8 cellular contexts compared by ENCODE assay signal in the genomic region with DNA sequence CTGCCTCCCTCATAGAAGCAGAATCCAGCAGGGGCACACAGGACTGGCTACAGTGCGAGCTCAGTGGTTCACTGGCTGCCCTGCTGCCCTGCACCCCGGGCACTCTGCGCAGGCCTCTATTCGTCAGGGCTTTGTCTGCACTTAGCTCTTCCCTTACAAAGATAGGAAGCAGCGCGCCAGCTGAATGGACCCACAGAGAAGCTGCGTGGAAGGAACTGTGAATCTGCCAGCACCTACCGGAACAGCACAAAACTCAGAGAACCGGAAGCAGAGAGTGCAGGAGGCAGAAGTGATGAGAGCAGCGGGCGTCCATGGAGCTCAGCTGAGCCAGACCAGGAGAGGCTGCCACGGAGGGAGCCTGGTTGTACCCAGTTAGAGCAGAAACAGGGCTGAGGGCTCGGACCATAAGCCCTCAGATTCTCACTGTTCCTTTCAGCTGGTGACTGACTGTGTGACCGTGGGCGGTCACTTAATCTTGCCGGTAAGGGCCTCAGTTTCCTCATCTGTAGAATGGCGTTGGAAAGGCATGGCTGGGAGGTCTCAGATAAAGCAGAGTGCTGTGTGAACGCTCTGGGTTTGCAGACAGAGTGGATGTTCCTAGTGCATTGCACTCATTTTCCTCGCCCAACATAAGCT. TPM values are rescaled to one million over a fixed set of nuclear protein-coding genes. Genes with fewer than 3 reads are reported as not detected.
DNase-seq lines count a peak whose midpoint lies in the region; ATAC-seq, FAIRE-seq and TF ChIP-seq lines count a peak whose summit lies in the region.

No MANE protein-coding gene starts in this region.

- H3K9me3 ChIP-seq in A549 (no peaks in the 10 kb centered on the region), Peyer's patch (no peaks in the 10 kb centered on the region)

- CTCF ChIA-PET in A549 (lab: Yijun Ruan, JAX): interaction anchor here (0.6 to 24.7 kb wide), 149 partner anchors 11 to 653 kb away, joined by 3 to 1025 read pairs (median 5); partner anchors contain the start of genes E2F6, KCNF1, NTSR2 and PDIA6

- H3K27ac ChIP-seq in A549 (peak overlapping the region; percentile 77 to 86; a peak in 5 of 6 replicates), angular gyrus (ENCODE audit: low read depth, low read length) (peak overlapping the region; percentile 71), Peyer's patch (no peak overlapping the region)

- no peak for TF ChIP-seq CTCF in A549 (IDR thresholded peaks at IDR 0.05)
- no peak for TF ChIP-seq CTCF in HFFc6 (IDR thresholded peaks at IDR 0.05)
- TF ChIP-seq CTCF in Peyer's patch (IDR thresholded peaks at IDR 0.05): no peak

- TF ChIP-seq RAD21 in A549 (conservative IDR thresholded peaks at IDR 0.05 in 1 of 2, IDR thresholded peaks at IDR 0.05 in 1 of 2): no peak

- DNase-seq in A549 (ENCODE audit: low read depth in 1 of 2, low spot score in 1 of 2): no peak
- no peak for DNase-seq in HFFc6
- DNase-seq in naive B cell: no peak
- no peak for DNase-seq in NOMO-1 (lab: John Stamatoyannopoulos, UW; ENCODE audit: unreplicated experiment in 2 of 2)
- DNase-seq in Peyer's patch: no peak

- H3K9me3 Mint-ChIP-seq in HFFc6 (no peaks in the 10 kb centered on the region), naive B cell (peaks cover 0 to 2% (median 0%) of the 10 kb centered on the region in 7 donors)

- FAIRE-seq in A549 (lab: Jason Lieb, UNC): no peak

- peaks cover 20% of the 10 kb centered on the region for H3K4me1 Mint-ChIP-seq in HFFc6 (ENCODE audit: low read depth)
- H3K4me1 Mint-ChIP-seq in naive B cell: peaks cover 9 to 30% (median 19%) of the 10 kb centered on the region in 3 donors

- TF ChIP-seq POLR2A in A549 (IDR thresholded peaks at IDR 0.05; ENCODE audit: low read length): no peak
- TF ChIP-seq POLR2A in Peyer's patch (IDR thresholded peaks at IDR 0.05): no peak

- peak overlapping the region; percentile 51 for H3K4me3 ChIP-seq in A549
- H3K4me3 ChIP-seq in Peyer's patch: peak overlapping the region in 1 of 4 donors; percentile 62

- H3K4me3 Mint-ChIP-seq in HFFc6 (peak overlapping the region; percentile 92), naive B cell (peak overlapping the region; percentile 85 to 98 (median 94))

- peaks cover 16% of the 10 kb centered on the region; the same call in 2 of the 3 replicates for H3K4me1 ChIP-seq in A549
- peaks cover 6 to 18% (median 9%) of the 10 kb centered on the region in 4 donors for H3K4me1 ChIP-seq in Peyer's patch

- POLR2A ChIA-PET in A549 (lab: Yijun Ruan, JAX): interaction anchor here (0.6 to 2.6 kb wide), 8 partner anchors 22 to 450 kb away, joined by 3 to 17 read pairs (median 4); partner anchors contain the start of genes PDIA6, ROCK2 and SLC66A3

- peak overlapping the region; percentile 80 for H3K4me2 ChIP-seq in A549

- H3K27ac Mint-ChIP-seq in HFFc6 (peak overlapping the region; percentile 90; the same call in 1 of the 2 replicates), naive B cell (peak overlapping the region in 2 of 6 donors; percentile 86 to 97)

- H3K27me3 Mint-ChIP-seq in HFFc6 (ENCODE audit: insufficient read depth): peaks cover 6% of the 10 kb centered on the region
- peaks cover 14 to 29% (median 17%) of the 10 kb centered on the region in 3 donors for H3K27me3 Mint-ChIP-seq in naive B cell

- ATAC-seq in A549: peak in 1 of 2 experiments; percentile 3; a peak in 2 of 6 replicates
- no peak for ATAC-seq in naive B cell (ENCODE audit: low read depth in 2 of 2)
- no peak for ATAC-seq in GM18517 (IDR thresholded peaks at IDR 0.05; ENCODE audit: unreplicated experiment)
- no peak for ATAC-seq in HG02571 (IDR thresholded peaks at IDR 0.05; ENCODE audit: unreplicated experiment)

- H3K36me3 Mint-ChIP-seq in HFFc6 (ENCODE audit: low read depth) (no peaks in the 10 kb centered on the region), naive B cell (no peaks in the 10 kb centered on the region)

- no peaks in the 10 kb centered on the region for H3K27me3 ChIP-seq in Peyer's patch

- 66% methylated on average over 19 of the region's 19 CpGs for WGBS in A549 (ENCODE audit: missing lambda C conversion rate)

- no peak for TF ChIP-seq EP300 in A549 (IDR thresholded peaks at IDR 0.05)

- no peaks in the 10 kb centered on the region for H3K36me3 ChIP-seq in Peyer's patch

TF ChIP-seq in A549, 52 proteins besides CTCF, POLR2A, EP300 and RAD21:
- TF ChIP-seq ZSCAN20 (CRISPR knock-in tag; IDR thresholded peaks at IDR 0.05): no peak
- TF ChIP-seq CBX2 (IDR thresholded peaks at IDR 0.05; ENCODE audit: borderline replicate concordance, low read depth): no peak
- TF ChIP-seq MYC (IDR thresholded peaks at IDR 0.05; ENCODE audit: borderline replicate concordance, low read length): no peak
- no peak for TF ChIP-seq JUNB (IDR thresholded peaks at IDR 0.05)
- no peak for TF ChIP-seq FOSL2 (IDR thresholded peaks at IDR 0.05)
- TF ChIP-seq FOSL2 (CRISPR knock-in tag; IDR thresholded peaks at IDR 0.05): no peak
- no peak for TF ChIP-seq MAZ (IDR thresholded peaks at IDR 0.05; ENCODE audit: borderline replicate concordance, low read depth, low read length)
- TF ChIP-seq CEBPB (IDR thresholded peaks at IDR 0.05): no peak
- no peak for TF ChIP-seq PHF8 (IDR thresholded peaks at IDR 0.05; ENCODE audit: borderline replicate concordance, low read depth)
- TF ChIP-seq, protein P1, sequence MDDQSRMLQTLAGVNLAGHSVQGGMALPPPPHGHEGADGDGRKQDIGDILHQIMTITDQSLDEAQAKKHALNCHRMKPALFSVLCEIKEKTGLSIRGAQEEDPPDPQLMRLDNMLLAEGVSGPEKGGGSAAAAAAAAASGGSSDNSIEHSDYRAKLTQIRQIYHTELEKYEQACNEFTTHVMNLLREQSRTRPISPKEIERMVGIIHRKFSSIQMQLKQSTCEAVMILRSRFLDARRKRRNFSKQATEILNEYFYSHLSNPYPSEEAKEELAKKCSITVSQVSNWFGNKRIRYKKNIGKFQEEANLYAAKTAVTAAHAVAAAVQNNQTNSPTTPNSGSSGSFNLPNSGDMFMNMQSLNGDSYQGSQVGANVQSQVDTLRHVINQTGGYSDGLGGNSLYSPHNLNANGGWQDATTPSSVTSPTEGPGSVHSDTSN (IDR thresholded peaks at IDR 0.05): no peak
- TF ChIP-seq, protein P2, sequence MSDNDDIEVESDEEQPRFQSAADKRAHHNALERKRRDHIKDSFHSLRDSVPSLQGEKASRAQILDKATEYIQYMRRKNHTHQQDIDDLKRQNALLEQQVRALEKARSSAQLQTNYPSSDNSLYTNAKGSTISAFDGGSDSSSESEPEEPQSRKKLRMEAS (IDR thresholded peaks at IDR 0.05): no peak; the same call in 1 of the 2 replicates
- no peak for TF ChIP-seq RFX5 (IDR thresholded peaks at IDR 0.05)
- TF ChIP-seq CHD2 (IDR thresholded peaks at IDR 0.05; ENCODE audit: low read length, partially characterized antibody): no peak
- TF ChIP-seq CBX8 (IDR thresholded peaks at IDR 0.05): no peak
- no peak for TF ChIP-seq HOXB13 (CRISPR knock-in tag; IDR thresholded peaks at IDR 0.05; ENCODE audit: low read depth)
- no peak for TF ChIP-seq GATA3 (IDR thresholded peaks at IDR 0.05; ENCODE audit: borderline replicate concordance)
- no peak for TF ChIP-seq TFCP2L1 (CRISPR knock-in tag; IDR thresholded peaks at IDR 0.05)
- TF ChIP-seq HOXB5 (CRISPR knock-in tag; IDR thresholded peaks at IDR 0.05): no peak
- TF ChIP-seq RCOR1 (IDR thresholded peaks at IDR 0.05; ENCODE audit: low read depth, low read length): no peak
- no peak for TF ChIP-seq ATOH8 (CRISPR knock-in tag; IDR thresholded peaks at IDR 0.05; ENCODE audit: low read depth)

RNA-seq across cellular contexts. Expression of gene SLC66A3, which starts 23.1 kb away (rescaled TPM):
- polyA plus RNA-seq in A549 (2011; rRNA removed): 69.8 and 90.1 TPM in 2 replicates
- 61.4 and 85.0 TPM in 2 replicates for polyA plus RNA-seq in A549 (2012; cell fraction: cytosol; rRNA removed)
- polyA plus RNA-seq in A549 (2012; cell fraction: nucleus; rRNA removed): 41.1 and 53.5 TPM in 2 replicates
- 24.9 to 27.8 TPM (median 25.9 TPM) in 3 replicates for polyA plus RNA-seq in A549 (2017; fragmentation: RNase III; extraction: RNeasy Plus Mini Kit Qiagen cat#74134 plus additional on column Dnase treatment)
- polyA minus RNA-seq in A549 (2011; rRNA and poly(A)+ RNA removed): 82.8 and 106 TPM in 2 replicates
- 10 to 100 TPM; 11.4 to 17.4 (median 13.0) TPM for total RNA-seq in HFFc6 (2021; fragmentation: NEBNext Ultra II Directional; extraction: Animal tissue kit (Norgen Biotek cat#: 25700))
- polyA plus RNA-seq in naive B cell (ENCODE audit: low read depth in 6 of 6): 10 to 100 TPM; 40.3 to 85.1 (median 43.9) TPM
- total RNA-seq in Peyer's patch: 10 to 100 TPM; 18.4 to 53.6 (median 31.8) TPM

Comparison
In these comparisons a context has a peak if more than half of its experiments do, and no peak if none do; other contexts are left out.
1. H3K27ac ChIP-seq: peak in A549 (2 of 2) and angular gyrus (single experiment); none in Peyer's patch (0 of 4).